ENCODE assay signal across 8 cellular contexts in the genomic region with DNA sequence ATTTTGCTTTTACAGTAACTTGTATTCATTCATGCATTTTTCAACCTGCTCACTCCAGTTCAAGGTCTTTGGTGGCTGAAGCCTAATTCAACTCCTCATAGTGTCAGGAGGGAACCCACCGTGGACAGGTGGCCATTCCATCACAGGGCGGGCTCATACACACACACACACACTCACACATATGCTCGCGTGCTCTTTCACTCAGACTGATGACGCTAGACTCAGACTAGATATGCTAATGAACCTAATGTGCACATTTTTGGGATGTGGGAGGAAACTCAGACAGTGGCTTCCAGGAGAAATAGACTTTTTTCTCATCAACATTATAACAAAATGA. TPM values are rescaled to one million over a fixed set of nuclear protein-coding genes. Genes with fewer than 3 reads are reported as not detected.
DNase-seq lines count a peak whose midpoint lies in the region; ATAC-seq and TF ChIP-seq lines count a peak whose summit lies in the region.

No MANE protein-coding gene starts in this region.

- DNase-seq in NCI-H1092 treated with DMSO at 0.1 percent for 48 hours (lab: John Stamatoyannopoulos, UW) (peak; percentile 29), NCI-H1092 (lab: John Stamatoyannopoulos, UW) (no peak), WERI-Rb-1 (no peak), putamen (ENCODE audit: low spot score) (peak; percentile 33), GF-D8 (lab: John Stamatoyannopoulos, UW) (no peak)

- peaks cover 0 to 22% (median 0%) of the 10 kb centered on the region in 3 donors for H3K4me1 ChIP-seq in gastroesophageal sphincter

- H3K27me3 ChIP-seq in WERI-Rb-1 (ENCODE audit: insufficient read depth, low read depth, severe bottlenecking) (no peaks in the 10 kb centered on the region), gastroesophageal sphincter (no peaks in the 10 kb centered on the region)

- H3K9me3 ChIP-seq in WERI-Rb-1 (ENCODE audit: severe bottlenecking) (peaks cover 21% of the 10 kb centered on the region), gastroesophageal sphincter (no peaks in the 10 kb centered on the region)

- 12 to 60% methylated on average over 1 to 4 of the region's 5 CpGs for WGBS in gastroesophageal sphincter (ENCODE audit: low coverage in 1 of 2), 2 donors

- TF ChIP-seq POLR2A in gastroesophageal sphincter (IDR thresholded peaks at IDR 0.05) = no peak

- H3K4me3 ChIP-seq in WERI-Rb-1 (ENCODE audit: low read depth, low read length) (peak overlapping the region; percentile 57), gastroesophageal sphincter (peak overlapping the region; percentile 48 to 83)

- H3K27ac ChIP-seq in WERI-Rb-1 = peak overlapping the region; percentile 94
- peak overlapping the region; percentile 14 to 91 (median 88) for H3K27ac ChIP-seq in gastroesophageal sphincter

- ATAC-seq in HG03025 (IDR thresholded peaks at IDR 0.05; ENCODE audit: low FRiP score, unreplicated experiment) (peak; percentile 19), gastroesophageal sphincter (no peak), GM19397 (IDR thresholded peaks at IDR 0.05; ENCODE audit: unreplicated experiment) (no peak)

- no peak for TF ChIP-seq CTCF in WERI-Rb-1 (IDR thresholded peaks at IDR 0.05; ENCODE audit: low read depth, low read length)
- no peak for TF ChIP-seq CTCF in gastroesophageal sphincter (IDR thresholded peaks at IDR 0.05)

- H3K36me3 ChIP-seq in WERI-Rb-1 (peaks cover 3% of the 10 kb centered on the region; the same call in 1 of the 2 replicates), gastroesophageal sphincter (no peaks in the 10 kb centered on the region)

- TF ChIP-seq EP300 in gastroesophageal sphincter (IDR thresholded peaks at IDR 0.05) = no peak

RNA-seq across cellular contexts. Expression of a gene that starts 56.7 kb away (rescaled TPM):
- 10 to 100 TPM; 36.0 to 55.1 (median 37.4) TPM for total RNA-seq in gastroesophageal sphincter

Comparison
In these comparisons a context has a peak if more than half of its experiments do, and no peak if none do; other contexts are left out.
1. DNase-seq: peak in NCI-H1092 treated with DMSO at 0.1 percent for 48 hours (single experiment) and putamen (single experiment); none in NCI-H1092 (single experiment), WERI-Rb-1 (single experiment) and GF-D8 (single experiment).